8 cellular contexts compared by ENCODE assay signal in the genomic region with DNA sequence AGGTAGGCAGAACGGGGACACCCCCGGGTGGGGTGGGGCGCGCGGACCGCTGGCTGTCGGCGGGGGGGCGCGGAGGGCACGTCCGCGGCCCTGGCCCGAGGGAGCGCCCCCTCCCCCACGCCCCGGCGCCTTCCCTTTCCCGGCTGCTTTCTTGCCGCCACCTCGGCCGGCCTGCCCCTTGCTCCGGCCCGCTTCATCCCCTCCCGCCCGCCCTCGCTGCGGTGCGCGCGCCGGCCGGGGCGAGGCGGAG. TPM values are rescaled to one million over a fixed set of nuclear protein-coding genes. Genes with fewer than 3 reads are reported as not detected.
DNase-seq lines count a peak whose midpoint lies in the region; ATAC-seq and TF ChIP-seq lines count a peak whose summit lies in the region.

No MANE protein-coding gene starts in this region.

- TF ChIP-seq CTCF in C4-2B (conservative IDR thresholded peaks at IDR 0.05) (no peak), foreskin keratinocyte (conservative IDR thresholded peaks at IDR 0.05) (no peak)

- H3K27me3 ChIP-seq in foreskin keratinocyte = no peaks in the 10 kb centered on the region
- no peaks in the 10 kb centered on the region for H3K27me3 ChIP-seq in skeletal muscle satellite cell (ENCODE audit: control insufficient read depth, insufficient read depth, low read length)

- H3K9me3 ChIP-seq in SK-N-MC (ENCODE audit: low read depth, low read length) (no peaks in the 10 kb centered on the region), skeletal muscle satellite cell (replicated peaks; ENCODE audit: low read length) (no peaks in the 10 kb centered on the region)

- H3K4me1 ChIP-seq in foreskin keratinocyte = peaks cover 24% of the 10 kb centered on the region
- H3K4me1 ChIP-seq in skeletal muscle satellite cell (ENCODE audit: control insufficient read depth, insufficient read depth, low read length) = peaks cover 41% of the 10 kb centered on the region

- DNase-seq in SK-N-MC (ENCODE audit: low read depth, low spot score) = no peak
- no peak for DNase-seq in foreskin keratinocyte
- no peak for DNase-seq in SKM-1 treated with dmso at 0.1 percent for 144 hours (lab: John Stamatoyannopoulos, UW; ENCODE audit: unreplicated experiment)
- no peak for DNase-seq in stimulated activated CD4-positive, alpha-beta T cell treated with anti-CD3 and anti-CD28 coated beads, Interleukin-4, amount 100 ng/mL, for 1 hour

- peak overlapping the region; percentile 93 for H3K4me3 ChIP-seq in SK-N-MC
- peak overlapping the region; percentile 92 for H3K4me3 ChIP-seq in skeletal muscle satellite cell (ENCODE audit: low read length)

- peak; percentile 15 for ATAC-seq in GM21717 (IDR thresholded peaks at IDR 0.05; ENCODE audit: unreplicated experiment)
- ATAC-seq in foreskin keratinocyte = no peak
- no peak for ATAC-seq in HG02981 (IDR thresholded peaks at IDR 0.05; ENCODE audit: unreplicated experiment)

- H3K4me2 ChIP-seq in skeletal muscle satellite cell (ENCODE audit: low read length) = peak overlapping the region; percentile 57

- H3K27ac ChIP-seq in C4-2B (peak overlapping the region; percentile 97), SK-N-MC (peak overlapping the region; percentile 90), foreskin keratinocyte (peak overlapping the region; percentile 75)

- H3K9ac ChIP-seq in SK-N-MC (ENCODE audit: insufficient read length) (peak overlapping the region; percentile 88), skeletal muscle satellite cell (ENCODE audit: low read depth, low read length) (peak overlapping the region; percentile 97)

- H3K36me3 ChIP-seq in SK-N-MC (ENCODE audit: insufficient read depth, low read length) (no peaks in the 10 kb centered on the region), skeletal muscle satellite cell (ENCODE audit: insufficient read depth, low read length) (no peaks in the 10 kb centered on the region)

RNA-seq across cellular contexts. Expression of gene VAPA, which starts 0.4 kb away (rescaled TPM):
- 247 and 251 TPM in 2 replicates for total RNA-seq in foreskin keratinocyte
- 134 and 162 TPM in 2 replicates for polyA plus RNA-seq in foreskin keratinocyte
- 248 and 273 TPM in 2 replicates for total RNA-seq in skeletal muscle satellite cell (2012; rRNA removed)

RNA-seq across cellular contexts. Expression of gene TXNDC2, which starts 28.5 kb away (rescaled TPM):
- total RNA-seq in foreskin keratinocyte = not detected in 2 replicates
- 0.02 TPM in 1 of 2 replicates, not detected in the other for polyA plus RNA-seq in foreskin keratinocyte
- total RNA-seq in skeletal muscle satellite cell (2012; rRNA removed) = 1.0 TPM in 1 of 2 replicates, not detected in the other
